In the genomic region with DNA sequence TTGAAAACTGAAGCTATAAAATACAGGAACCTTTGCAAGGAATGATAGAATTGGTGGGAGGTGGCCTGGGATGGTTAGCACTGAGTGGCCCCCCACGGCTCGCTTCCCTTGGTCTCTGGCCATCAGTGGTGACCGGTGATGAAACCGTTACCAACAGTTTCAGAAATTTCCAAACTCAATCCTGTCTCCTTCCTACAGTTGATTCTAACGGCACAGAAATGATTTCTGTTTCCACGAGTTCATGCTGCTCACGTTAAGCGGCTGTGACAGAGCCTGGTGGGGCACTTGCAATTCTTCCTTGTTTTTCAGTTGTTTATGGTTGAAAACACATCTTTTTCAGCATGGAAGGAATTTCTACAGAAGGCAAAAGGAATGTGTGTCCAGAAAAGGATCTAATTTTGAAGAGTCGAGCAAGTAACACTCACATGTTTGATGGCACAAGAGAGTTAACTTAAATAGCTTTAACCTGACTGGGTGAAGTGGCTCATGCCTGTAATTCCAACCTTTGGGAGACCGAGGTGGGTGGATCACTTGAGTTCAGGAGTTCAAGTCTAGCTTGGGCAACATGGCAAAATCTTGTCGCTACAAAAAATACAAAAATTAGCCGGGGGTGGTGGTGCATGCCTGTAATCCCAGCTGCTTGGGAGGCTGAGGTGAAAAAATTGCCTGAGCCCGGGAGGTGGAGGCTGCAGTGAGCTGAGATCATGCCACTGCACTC, we compare ENCODE assay signal across 1 cellular context.
TF ChIP-seq lines count a peak whose summit lies in the region.

No MANE protein-coding gene starts in this region.

TF ChIP-seq in WTC11, 78 proteins besides CTCF, POLR2A, EP300 and RAD21 (continued from another document):
- TF ChIP-seq, protein P1, sequence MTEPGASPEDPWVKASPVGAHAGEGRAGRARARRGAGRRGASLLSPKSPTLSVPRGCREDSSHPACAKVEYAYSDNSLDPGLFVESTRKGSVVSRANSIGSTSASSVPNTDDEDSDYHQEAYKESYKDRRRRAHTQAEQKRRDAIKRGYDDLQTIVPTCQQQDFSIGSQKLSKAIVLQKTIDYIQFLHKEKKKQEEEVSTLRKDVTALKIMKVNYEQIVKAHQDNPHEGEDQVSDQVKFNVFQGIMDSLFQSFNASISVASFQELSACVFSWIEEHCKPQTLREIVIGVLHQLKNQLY (CRISPR knock-in tag; IDR thresholded peaks at IDR 0.05), result no peak
- TF ChIP-seq NR1H2 (CRISPR knock-in tag; IDR thresholded peaks at IDR 0.05), result no peak
- TF ChIP-seq FOXJ3 (CRISPR knock-in tag; IDR thresholded peaks at IDR 0.05; ENCODE audit: borderline replicate concordance), result no peak
- TF ChIP-seq NFE2L1 (CRISPR knock-in tag; IDR thresholded peaks at IDR 0.05), result no peak
- no peak for TF ChIP-seq HMGA2 (CRISPR knock-in tag; IDR thresholded peaks at IDR 0.05)
- TF ChIP-seq NFATC4 (CRISPR knock-in tag; IDR thresholded peaks at IDR 0.05), result no peak
- TF ChIP-seq, protein P2, sequence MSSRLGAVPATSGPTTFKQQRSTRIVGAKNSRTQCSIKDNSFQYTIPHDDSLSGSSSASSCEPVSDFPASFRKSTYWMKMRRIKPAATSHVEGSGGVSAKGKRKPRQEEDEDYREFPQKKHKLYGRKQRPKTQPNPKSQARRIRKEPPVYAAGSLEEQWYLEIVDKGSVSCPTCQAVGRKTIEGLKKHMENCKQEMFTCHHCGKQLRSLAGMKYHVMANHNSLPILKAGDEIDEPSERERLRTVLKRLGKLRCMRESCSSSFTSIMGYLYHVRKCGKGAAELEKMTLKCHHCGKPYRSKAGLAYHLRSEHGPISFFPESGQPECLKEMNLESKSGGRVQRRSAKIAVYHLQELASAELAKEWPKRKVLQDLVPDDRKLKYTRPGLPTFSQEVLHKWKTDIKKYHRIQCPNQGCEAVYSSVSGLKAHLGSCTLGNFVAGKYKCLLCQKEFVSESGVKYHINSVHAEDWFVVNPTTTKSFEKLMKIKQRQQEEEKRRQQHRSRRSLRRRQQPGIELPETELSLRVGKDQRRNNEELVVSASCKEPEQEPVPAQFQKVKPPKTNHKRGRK (CRISPR knock-in tag; IDR thresholded peaks at IDR 0.05; ENCODE audit: borderline replicate concordance), result no peak
- no peak for TF ChIP-seq FOXP1 (CRISPR knock-in tag; IDR thresholded peaks at IDR 0.05; ENCODE audit: borderline replicate concordance)
- no peak for TF ChIP-seq ZNF263 (CRISPR knock-in tag; IDR thresholded peaks at IDR 0.05; ENCODE audit: low read depth)
- no peak for TF ChIP-seq ETV6 (CRISPR knock-in tag; IDR thresholded peaks at IDR 0.05)
- TF ChIP-seq PRRX2 (CRISPR knock-in tag; IDR thresholded peaks at IDR 0.05), result no peak
- no peak for TF ChIP-seq ELF4 (CRISPR knock-in tag; IDR thresholded peaks at IDR 0.05; ENCODE audit: low read depth)
- no peak for TF ChIP-seq CREB1 (CRISPR knock-in tag; IDR thresholded peaks at IDR 0.05)
- TF ChIP-seq, protein P3, sequence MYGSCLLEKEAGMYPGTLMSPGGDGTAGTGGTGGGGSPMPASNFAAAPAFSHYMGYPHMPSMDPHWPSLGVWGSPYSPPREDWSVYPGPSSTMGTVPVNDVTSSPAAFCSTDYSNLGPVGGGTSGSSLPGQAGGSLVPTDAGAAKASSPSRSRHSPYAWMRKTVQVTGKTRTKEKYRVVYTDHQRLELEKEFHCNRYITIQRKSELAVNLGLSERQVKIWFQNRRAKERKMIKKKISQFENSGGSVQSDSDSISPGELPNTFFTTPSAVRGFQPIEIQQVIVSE (CRISPR knock-in tag; IDR thresholded peaks at IDR 0.05; ENCODE audit: borderline replicate concordance), result no peak
- TF ChIP-seq, protein P4, sequence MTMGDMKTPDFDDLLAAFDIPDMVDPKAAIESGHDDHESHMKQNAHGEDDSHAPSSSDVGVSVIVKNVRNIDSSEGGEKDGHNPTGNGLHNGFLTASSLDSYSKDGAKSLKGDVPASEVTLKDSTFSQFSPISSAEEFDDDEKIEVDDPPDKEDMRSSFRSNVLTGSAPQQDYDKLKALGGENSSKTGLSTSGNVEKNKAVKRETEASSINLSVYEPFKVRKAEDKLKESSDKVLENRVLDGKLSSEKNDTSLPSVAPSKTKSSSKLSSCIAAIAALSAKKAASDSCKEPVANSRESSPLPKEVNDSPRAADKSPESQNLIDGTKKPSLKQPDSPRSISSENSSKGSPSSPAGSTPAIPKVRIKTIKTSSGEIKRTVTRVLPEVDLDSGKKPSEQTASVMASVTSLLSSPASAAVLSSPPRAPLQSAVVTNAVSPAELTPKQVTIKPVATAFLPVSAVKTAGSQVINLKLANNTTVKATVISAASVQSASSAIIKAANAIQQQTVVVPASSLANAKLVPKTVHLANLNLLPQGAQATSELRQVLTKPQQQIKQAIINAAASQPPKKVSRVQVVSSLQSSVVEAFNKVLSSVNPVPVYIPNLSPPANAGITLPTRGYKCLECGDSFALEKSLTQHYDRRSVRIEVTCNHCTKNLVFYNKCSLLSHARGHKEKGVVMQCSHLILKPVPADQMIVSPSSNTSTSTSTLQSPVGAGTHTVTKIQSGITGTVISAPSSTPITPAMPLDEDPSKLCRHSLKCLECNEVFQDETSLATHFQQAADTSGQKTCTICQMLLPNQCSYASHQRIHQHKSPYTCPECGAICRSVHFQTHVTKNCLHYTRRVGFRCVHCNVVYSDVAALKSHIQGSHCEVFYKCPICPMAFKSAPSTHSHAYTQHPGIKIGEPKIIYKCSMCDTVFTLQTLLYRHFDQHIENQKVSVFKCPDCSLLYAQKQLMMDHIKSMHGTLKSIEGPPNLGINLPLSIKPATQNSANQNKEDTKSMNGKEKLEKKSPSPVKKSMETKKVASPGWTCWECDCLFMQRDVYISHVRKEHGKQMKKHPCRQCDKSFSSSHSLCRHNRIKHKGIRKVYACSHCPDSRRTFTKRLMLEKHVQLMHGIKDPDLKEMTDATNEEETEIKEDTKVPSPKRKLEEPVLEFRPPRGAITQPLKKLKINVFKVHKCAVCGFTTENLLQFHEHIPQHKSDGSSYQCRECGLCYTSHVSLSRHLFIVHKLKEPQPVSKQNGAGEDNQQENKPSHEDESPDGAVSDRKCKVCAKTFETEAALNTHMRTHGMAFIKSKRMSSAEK (CRISPR knock-in tag; IDR thresholded peaks at IDR 0.05; ENCODE audit: borderline replicate concordance), result no peak
- TF ChIP-seq JUN (CRISPR knock-in tag; IDR thresholded peaks at IDR 0.05), result no peak
